In the genomic region with DNA sequence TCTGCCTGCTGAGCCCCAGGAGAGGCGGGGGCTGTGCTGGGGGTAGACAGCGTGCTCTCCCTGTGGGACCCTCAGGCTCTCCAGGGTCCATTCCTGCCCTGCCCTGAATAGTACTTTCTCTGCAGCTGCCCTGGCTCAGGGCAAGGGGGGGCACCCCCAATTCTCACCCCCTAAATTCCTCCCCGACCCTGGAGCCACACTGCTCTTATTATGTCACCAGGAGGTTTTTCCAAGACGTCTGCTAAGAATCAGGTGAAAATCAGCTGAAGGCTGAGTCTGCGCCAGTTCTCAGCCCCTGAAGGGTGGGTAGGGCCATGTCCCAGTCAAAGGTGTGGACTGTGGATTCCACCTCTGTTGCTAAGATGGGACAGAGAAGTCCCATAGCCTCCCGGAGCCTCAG, we compare ENCODE assay signal across 20 cellular contexts.
"Had no signal": no experiment of that assay in that cellular context is flagged by ENCODE, and none has a peak within 500 bp of the region (broad histone marks: within the 10 kb centered on the region; RNA-seq: fewer than 3 reads in every experiment).

No MANE protein-coding gene starts in this region.

- H3K9me3 Mint-ChIP-seq: central memory CD8-positive, alpha-beta T cell; naive thymus-derived CD8-positive, alpha-beta T cell had no signal

- H3K27ac ChIP-seq: ascending aorta, colonic mucosa, gastrocnemius medialis, heart left ventricle, neutrophil, parathyroid adenoma, transverse colon had no signal

- H3K4me3 ChIP-seq: ascending aorta, colonic mucosa, gastrocnemius medialis, heart left ventricle, transverse colon had no signal

- H3K4me1 ChIP-seq: colonic mucosa had no signal

- H3K79me2 ChIP-seq: parathyroid adenoma had no signal

- H3K4me1 Mint-ChIP-seq: central memory CD8-positive, alpha-beta T cell had no signal

- H3K27me3 ChIP-seq: ascending aorta, colonic mucosa, gastrocnemius medialis, heart left ventricle, transverse colon had no signal

- H3K4me3 Mint-ChIP-seq: activated CD4-positive, alpha-beta T cell treated with anti-CD3 and anti-CD28 coated beads, Interleukin-2, amount 10 ng/mL, durations not matched to agents 7 days and 5 days; activated CD8-positive, alpha-beta T cell treated with anti-CD3 and anti-CD28 coated beads, Interleukin-2, amount 10 ng/mL, durations not matched to agents 7 days and 5 days; activated naive CD4-positive, alpha-beta T cell treated with anti-CD3 and anti-CD28 coated beads, Interleukin-2, amount 10 ng/mL, durations not matched to agents 7 days and 5 days; central memory CD8-positive, alpha-beta T cell; memory B cell; stimulated activated naive CD8-positive, alpha-beta T cell treated with anti-CD3 and anti-CD28 coated beads, Interleukin-15, Interleukin-2, amounts not matched to agents 100 ng/mL and 50 ng/mL, for 24 hours had no signal

- DNase-seq: activated CD4-positive, alpha-beta T cell treated with anti-CD3 and anti-CD28 coated beads, Interleukin-2, amount 10 ng/mL, durations not matched to agents 7 days and 5 days; activated CD8-positive, alpha-beta memory T cell treated with anti-CD3 and anti-CD28 coated beads, Interleukin-2, amount 50 U/mL, for 4 hours; activated CD8-positive, alpha-beta T cell treated with anti-CD3 and anti-CD28 coated beads, Interleukin-2, amount 10 ng/mL, durations not matched to agents 7 days and 5 days; activated effector memory CD4-positive, alpha-beta T cell treated with Interleukin-2 at 50 U/mL for 16 hours; activated naive CD4-positive, alpha-beta T cell treated with anti-CD3 and anti-CD28 coated beads, Interleukin-2, amount 10 ng/mL, durations not matched to agents 7 days and 5 days; colonic mucosa; gastrocnemius medialis; heart left ventricle; kidney glomerular epithelial cell; naive thymus-derived CD8-positive, alpha-beta T cell; stimulated activated CD4-positive, alpha-beta T cell treated with anti-CD3 and anti-CD28 coated beads, Interleukin-2, amount 100 ng/mL, for 24 hours; T-helper 1 cell; T-helper 9 cell; transverse colon had no signal

- H3K27ac Mint-ChIP-seq: activated CD4-positive, alpha-beta T cell treated with anti-CD3 and anti-CD28 coated beads, Interleukin-2, amount 10 ng/mL, durations not matched to agents 7 days and 5 days; activated CD8-positive, alpha-beta T cell treated with anti-CD3 and anti-CD28 coated beads, Interleukin-2, amount 10 ng/mL, durations not matched to agents 7 days and 5 days; activated naive CD4-positive, alpha-beta T cell treated with anti-CD3 and anti-CD28 coated beads, Interleukin-2, amount 10 ng/mL, durations not matched to agents 7 days and 5 days; memory B cell; stimulated activated naive CD8-positive, alpha-beta T cell treated with anti-CD3 and anti-CD28 coated beads, Interleukin-15, Interleukin-2, amounts not matched to agents 100 ng/mL and 50 ng/mL, for 24 hours had no signal

- H3K36me3 ChIP-seq: ascending aorta, colonic mucosa, gastrocnemius medialis, heart left ventricle, neutrophil, transverse colon had no signal

- ATAC-seq: activated CD8-positive, alpha-beta T cell treated with anti-CD3 and anti-CD28 coated beads, Interleukin-2, amount 10 ng/mL, durations not matched to agents 7 days and 5 days; gastrocnemius medialis; heart left ventricle; naive thymus-derived CD8-positive, alpha-beta T cell had no signal

- H3K36me3 Mint-ChIP-seq: activated naive CD4-positive, alpha-beta T cell treated with anti-CD3 and anti-CD28 coated beads, Interleukin-2, amount 10 ng/mL, durations not matched to agents 7 days and 5 days; naive thymus-derived CD8-positive, alpha-beta T cell had no signal

- H3K9me3 ChIP-seq: ascending aorta, colonic mucosa, gastrocnemius medialis, heart left ventricle, neutrophil, transverse colon had no signal

- H2AFZ ChIP-seq: parathyroid adenoma had no signal
